Comparison of ENCODE assay signal across 33 cellular contexts in genomic region chr5:7425830-7426229, GRCh38. TPM values are rescaled to one million over a fixed set of nuclear protein-coding genes. Genes with fewer than 3 reads are reported as not detected.
"Had no signal": no experiment of that assay in that cellular context is flagged by ENCODE, and none has a peak within 500 bp of the region (broad histone marks: within the 10 kb centered on the region; RNA-seq: fewer than 3 reads in every experiment).

No MANE protein-coding gene starts in this region.

- H3K9me3 Mint-ChIP-seq: activated CD4-positive, alpha-beta memory T cell treated with anti-CD3 and anti-CD28 coated beads, Interleukin-2, amount 10 ng/mL, durations not matched to agents 7 days and 5 days; activated CD4-positive, alpha-beta T cell treated with anti-CD3 and anti-CD28 coated beads, Interleukin-2, amount 10 ng/mL, durations not matched to agents 7 days and 5 days; activated T-cell treated with anti-CD3 and anti-CD28 coated beads, Interleukin-2, amount 50 U/mL, for 4 hours; dendritic cell treated with granulocyte-macrophage colony-stimulating factor and Interleukin-4, amounts not matched to agents 40 ng/mL and 50 ng/mL, for 4 days; immature natural killer cell; natural killer cell treated with Interleukin-12 subunit alpha and Interleukin-12 subunit beta and Interleukin-15 and Interleukin-18, amount 100 ng/mL, for 72 hours had no signal

- H3K4me1 ChIP-seq: breast epithelium, left ventricle myocardium inferior, right lobe of liver, testis, uterus had no signal

- H3K36me3 Mint-ChIP-seq: immature natural killer cell; natural killer cell treated with Interleukin-12 subunit alpha and Interleukin-12 subunit beta and Interleukin-15 and Interleukin-18, amount 100 ng/mL, for 72 hours had no signal

- DNase-seq: activated CD4-positive, alpha-beta memory T cell treated with anti-CD3 and anti-CD28 coated beads, Interleukin-2, amount 10 ng/mL, durations not matched to agents 7 days and 5 days; activated CD4-positive, alpha-beta T cell treated with anti-CD3 and anti-CD28 coated beads for 1 hour; activated CD4-positive, alpha-beta T cell treated with anti-CD3 and anti-CD28 coated beads, Interleukin-2, amount 10 ng/mL, durations not matched to agents 7 days and 5 days; activated CD8-positive, alpha-beta memory T cell treated with anti-CD3 and anti-CD28 coated beads, Interleukin-2, amount 50 U/mL, for 48 hours; activated gamma-delta T cell treated with Interleukin-2 at 50 U/mL for 16 hours; activated naive CD4-positive, alpha-beta T cell treated with anti-CD3 and anti-CD28 coated beads, Interleukin-2, amount 50 U/mL, for 16 hours; activated T-cell treated with anti-CD3 and anti-CD28 coated beads, Interleukin-2, amount 50 U/mL, for 4 hours; esophagus squamous epithelium; head of caudate nucleus; hippocampal formation; immature natural killer cell; left ventricle myocardium inferior; mucosa of descending colon; right lobe of liver; stimulated activated CD4-positive, alpha-beta T cell treated with anti-CD3 and anti-CD28 coated beads, Interleukin-12 subunit alpha, Interleukin-12 subunit beta, amount 100 ng/mL, for 4 hours; stimulated activated CD4-positive, alpha-beta T cell treated with anti-CD3 and anti-CD28 coated beads, Interleukin-4, amount 100 ng/mL, for 1 hour; stimulated activated naive CD8-positive, alpha-beta T cell treated with anti-CD3 and anti-CD28 coated beads, Interleukin-15, Interleukin-2, amounts not matched to agents 100 U/mL and 50 U/mL, for 24 hours; T-helper 17 cell; T1000; testis; trophoblast cell; uterus had no signal

- H3K4me3 Mint-ChIP-seq: activated CD4-positive, alpha-beta memory T cell treated with anti-CD3 and anti-CD28 coated beads, Interleukin-2, amount 10 ng/mL, durations not matched to agents 7 days and 5 days; activated CD4-positive, alpha-beta T cell treated with anti-CD3 and anti-CD28 coated beads, Interleukin-2, amount 10 ng/mL, durations not matched to agents 7 days and 5 days; activated T-cell treated with anti-CD3 and anti-CD28 coated beads, Interleukin-2, amount 50 U/mL, for 4 hours; activated T-helper 17 cell treated with anti-CD3 and anti-CD28 coated beads, Interleukin-2, amount 50 U/mL, for 72 hours; central memory CD8-positive, alpha-beta T cell; dendritic cell treated with granulocyte-macrophage colony-stimulating factor and Interleukin-4, amounts not matched to agents 40 ng/mL and 50 ng/mL, for 4 days; immature natural killer cell; natural killer cell treated with Interleukin-12 subunit alpha and Interleukin-12 subunit beta and Interleukin-15 and Interleukin-18, amount 100 ng/mL, for 72 hours; T-helper 17 cell had no signal

- H3K27ac Mint-ChIP-seq: activated CD4-positive, alpha-beta memory T cell treated with anti-CD3 and anti-CD28 coated beads, Interleukin-2, amount 10 ng/mL, durations not matched to agents 7 days and 5 days; activated CD4-positive, alpha-beta T cell treated with anti-CD3 and anti-CD28 coated beads, Interleukin-2, amount 10 ng/mL, durations not matched to agents 7 days and 5 days; activated T-helper 17 cell treated with anti-CD3 and anti-CD28 coated beads, Interleukin-2, amount 50 U/mL, for 72 hours; dendritic cell treated with granulocyte-macrophage colony-stimulating factor and Interleukin-4, amounts not matched to agents 40 ng/mL and 50 ng/mL, for 4 days; immature natural killer cell; natural killer cell treated with Interleukin-12 subunit alpha and Interleukin-12 subunit beta and Interleukin-15 and Interleukin-18, amount 100 ng/mL, for 72 hours; T-helper 17 cell had no signal

- H3K9me3 ChIP-seq: breast epithelium, esophagus squamous epithelium, left ventricle myocardium inferior, mucosa of descending colon, neutrophil, right lobe of liver, testis, uterus had no signal

- H3K27ac ChIP-seq: breast epithelium, esophagus squamous epithelium, left ventricle myocardium inferior, neutrophil, right lobe of liver, skin epidermis, testis, uterus had no signal

- H3K27me3 ChIP-seq: breast epithelium, esophagus squamous epithelium, right lobe of liver, testis, uterus had no signal

- H3K4me1 Mint-ChIP-seq: activated CD4-positive, alpha-beta memory T cell treated with anti-CD3 and anti-CD28 coated beads, Interleukin-2, amount 10 ng/mL, durations not matched to agents 7 days and 5 days; activated CD4-positive, alpha-beta T cell treated with anti-CD3 and anti-CD28 coated beads, Interleukin-2, amount 10 ng/mL, durations not matched to agents 7 days and 5 days; activated T-helper 17 cell treated with anti-CD3 and anti-CD28 coated beads, Interleukin-2, amount 50 U/mL, for 72 hours; central memory CD8-positive, alpha-beta T cell; immature natural killer cell; T-helper 17 cell had no signal

- H3K27me3 Mint-ChIP-seq: natural killer cell treated with Interleukin-12 subunit alpha and Interleukin-12 subunit beta and Interleukin-15 and Interleukin-18, amount 100 ng/mL, for 72 hours had no signal

- ATAC-seq: activated T-cell treated with anti-CD3 and anti-CD28 coated beads, Interleukin-2, amount 50 U/mL, for 4 hours; activated T-helper 17 cell treated with anti-CD3 and anti-CD28 coated beads, Interleukin-2, amount 50 U/mL, for 72 hours; mucosa of descending colon; natural killer cell treated with Interleukin-12 subunit alpha and Interleukin-12 subunit beta and Interleukin-15 and Interleukin-18, amount 100 ng/mL, for 72 hours; right lobe of liver; stimulated activated naive CD8-positive, alpha-beta T cell treated with anti-CD3 and anti-CD28 coated beads, Interleukin-15, Interleukin-2, amounts not matched to agents 100 U/mL and 50 U/mL, for 24 hours; T-helper 17 cell had no signal

- H3K36me3 ChIP-seq: breast epithelium, esophagus squamous epithelium, left ventricle myocardium inferior, neutrophil, right lobe of liver, uterus had no signal

- H3K4me3 ChIP-seq: breast epithelium, esophagus squamous epithelium, left ventricle myocardium inferior, lung, mucosa of descending colon, right lobe of liver, skin epidermis, testis, uterus had no signal

RNA-seq across cellular contexts. Expression of gene ADCY2, which starts 29.9 kb away (rescaled TPM):
- total RNA-seq: activated CD4-positive, alpha-beta memory T cell treated with anti-CD3 and anti-CD28 coated beads, Interleukin-2, amount 10 ng/mL, durations not matched to agents 7 days and 5 days; activated CD4-positive, alpha-beta T cell treated with anti-CD3 and anti-CD28 coated beads, Interleukin-2, amount 10 ng/mL, durations not matched to agents 7 days and 5 days; activated T-helper 17 cell treated with anti-CD3 and anti-CD28 coated beads, Interleukin-2, amount 50 U/mL, for 72 hours; myocyte; natural killer cell treated with Interleukin-12 subunit alpha and Interleukin-12 subunit beta and Interleukin-15 and Interleukin-18, amount 100 ng/mL, for 72 hours; osteocyte; renal cortical epithelial cell; T-helper 17 cell had no signal
- polyA plus RNA-seq: immature natural killer cell had no signal
